ENCODE assay signal across 7 cellular contexts in genomic region chr1:77552626-77553025, GRCh38.
"Had no signal": no experiment of that assay in that cellular context is flagged by ENCODE, and none has a peak within 500 bp of the region (broad histone marks: within the 10 kb centered on the region; RNA-seq: fewer than 3 reads in every experiment).

No MANE protein-coding gene starts in this region.

- H3K27ac ChIP-seq: GM23248 had no signal

- H3K4me3 ChIP-seq: GM23248, HAP-1 had no signal

- DNase-seq: GM23248, GOT3, H7, KG1 had no signal

- H3K9ac ChIP-seq: GM23248 had no signal

- H3K36me3 ChIP-seq: HAP-1 had no signal

- H3K4me1 ChIP-seq: HAP-1 had no signal

- ATAC-seq: HCT116 had no signal

- H2AFZ ChIP-seq: GM23248 had no signal

- H3K9me3 ChIP-seq: HAP-1 had no signal

- FAIRE-seq: HTR-8/SVneo had no signal
